Comparison of ENCODE assay signal across 1 cellular context in the genomic region with DNA sequence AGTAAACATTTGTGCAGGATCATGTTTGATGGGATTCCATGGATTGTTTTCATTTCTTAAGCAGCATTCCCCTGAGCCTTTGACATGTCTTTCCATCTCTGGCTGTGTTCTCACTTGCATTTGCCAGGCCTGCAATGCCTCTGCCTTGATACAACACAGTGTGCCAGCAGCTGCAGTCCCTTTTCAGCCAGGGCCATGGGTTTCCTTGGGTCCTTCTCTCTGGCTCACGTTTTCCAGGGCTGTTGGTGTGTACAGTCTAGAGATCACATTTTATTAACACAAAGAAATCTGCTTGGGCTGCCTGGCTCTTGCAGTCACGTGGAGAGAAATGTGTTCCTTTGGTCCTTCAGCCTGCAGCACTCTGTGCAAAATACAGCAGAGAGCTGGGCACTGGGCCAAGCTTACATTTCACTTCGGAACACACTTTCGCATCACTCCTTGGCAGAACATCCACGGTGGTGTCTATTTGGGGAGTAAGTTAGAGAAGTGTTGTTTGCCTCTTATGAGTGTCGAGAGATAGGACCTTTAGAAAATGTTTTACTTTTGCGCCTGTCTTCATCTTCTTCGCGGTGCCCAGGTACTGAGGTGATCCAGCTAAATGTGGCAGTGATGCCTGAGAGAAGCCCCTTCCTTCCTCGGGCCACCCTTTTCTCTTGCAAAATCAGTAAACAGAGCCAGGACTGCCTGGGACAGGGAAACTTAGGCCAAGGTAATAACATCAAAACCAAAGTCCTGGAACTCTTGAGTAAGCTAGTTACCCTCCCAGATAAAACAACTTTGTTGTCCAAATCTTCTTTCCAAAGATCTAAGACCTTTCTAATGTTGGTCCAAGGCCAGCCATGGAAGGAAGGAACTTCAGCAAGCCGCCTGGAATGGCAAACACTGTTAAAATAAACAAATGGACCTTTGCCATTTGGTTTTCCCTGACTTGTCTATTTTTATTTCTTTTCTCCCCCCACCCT.
A peak's percentile ranks its signal among the peaks of the same experiment; 100 is the strongest.
TF ChIP-seq lines count a peak whose summit lies in the region.

No MANE protein-coding gene starts in this region.

TF ChIP-seq in HepG2, 621 proteins besides CTCF, POLR2A, EP300 and RAD21 (continues in another document):
- TF ChIP-seq, protein P1, sequence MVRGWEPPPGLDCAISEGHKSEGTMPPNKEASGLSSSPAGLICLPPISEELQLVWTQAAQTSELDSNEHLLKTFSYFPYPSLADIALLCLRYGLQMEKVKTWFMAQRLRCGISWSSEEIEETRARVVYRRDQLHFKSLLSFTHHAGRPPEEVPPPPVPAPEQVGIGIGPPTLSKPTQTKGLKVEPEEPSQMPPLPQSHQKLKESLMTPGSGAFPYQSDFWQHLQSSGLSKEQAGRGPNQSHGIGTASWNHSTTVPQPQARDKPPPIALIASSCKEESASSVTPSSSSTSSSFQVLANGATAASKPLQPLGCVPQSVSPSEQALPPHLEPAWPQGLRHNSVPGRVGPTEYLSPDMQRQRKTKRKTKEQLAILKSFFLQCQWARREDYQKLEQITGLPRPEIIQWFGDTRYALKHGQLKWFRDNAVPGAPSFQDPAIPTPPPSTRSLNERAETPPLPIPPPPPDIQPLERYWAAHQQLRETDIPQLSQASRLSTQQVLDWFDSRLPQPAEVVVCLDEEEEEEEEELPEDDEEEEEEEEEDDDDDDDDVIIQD (CRISPR knock-in tag; IDR thresholded peaks at IDR 0.05; ENCODE audit: low read depth): peak; percentile 83; the same call in 1 of the 2 replicates
- TF ChIP-seq PPARG (CRISPR knock-in tag; conservative IDR thresholded peaks at IDR 0.05) (peak; percentile 90), SMARCC2 (IDR thresholded peaks at IDR 0.05) (0 out of 2 replicates have a peak, but pooled peaks have one; percentile 32), FOXP4 (CRISPR knock-in tag; IDR thresholded peaks at IDR 0.05) (peak; percentile 98), THAP9 (CRISPR knock-in tag; IDR thresholded peaks at IDR 0.05; ENCODE audit: borderline replicate concordance) (no peak), NR2F2 (IDR thresholded peaks at IDR 0.05; ENCODE audit: borderline replicate concordance, low read depth) (peak; percentile 96), ZSCAN25 (CRISPR knock-in tag; IDR thresholded peaks at IDR 0.05) (peak; percentile 97), ZNF629 (CRISPR knock-in tag; conservative IDR thresholded peaks at IDR 0.05) (peak; percentile 42; the same call in 1 of the 2 replicates), ZFP37 (CRISPR knock-in tag; IDR thresholded peaks at IDR 0.05; ENCODE audit: borderline replicate concordance) (no peak), ARHGAP35 (CRISPR knock-in tag; IDR thresholded peaks at IDR 0.05; ENCODE audit: borderline replicate concordance) (no peak), FOXM1 (CRISPR knock-in tag; IDR thresholded peaks at IDR 0.05) (no peak), TBL1XR1 (IDR thresholded peaks at IDR 0.05; ENCODE audit: borderline replicate concordance, low read length, partially characterized antibody) (peak; percentile 54), HBP1 (CRISPR knock-in tag; IDR thresholded peaks at IDR 0.05; ENCODE audit: low read depth) (peak; percentile 87), NCOA1 (CRISPR knock-in tag; IDR thresholded peaks at IDR 0.05) (peak; percentile 100), ZNF143 (CRISPR knock-in tag; IDR thresholded peaks at IDR 0.05) (no peak), SIN3B (IDR thresholded peaks at IDR 0.05; ENCODE audit: low read length) (no peak), ZNF839 (CRISPR knock-in tag; IDR thresholded peaks at IDR 0.05; ENCODE audit: borderline replicate concordance) (no peak), RBAK (CRISPR knock-in tag; IDR thresholded peaks at IDR 0.05) (no peak; the same call in 1 of the 2 replicates), SMAD1 (CRISPR knock-in tag; IDR thresholded peaks at IDR 0.05; ENCODE audit: borderline replicate concordance, low read depth) (peak; percentile 47; the same call in 1 of the 2 replicates), ZNF225 (CRISPR knock-in tag; IDR thresholded peaks at IDR 0.05) (no peak), NONO (IDR thresholded peaks at IDR 0.05) (no peak), NONO (CRISPR knock-in tag; conservative IDR thresholded peaks at IDR 0.05) (peak; percentile 25; the same call in 1 of the 2 replicates), ZNF136 (CRISPR knock-in tag; IDR thresholded peaks at IDR 0.05; ENCODE audit: low read depth) (no peak), YEATS2 (CRISPR knock-in tag; IDR thresholded peaks at IDR 0.05; ENCODE audit: borderline replicate concordance) (0 out of 2 replicates have a peak, but pooled peaks have one; percentile 1), POLR2G (IDR thresholded peaks at IDR 0.05; ENCODE audit: low read depth, low read length) (peak; percentile 84), TCF12 (IDR thresholded peaks at IDR 0.05) (no peak), TCF12 (CRISPR knock-in tag; IDR thresholded peaks at IDR 0.05) (peak; percentile 99), ZSCAN21 (CRISPR knock-in tag; IDR thresholded peaks at IDR 0.05; ENCODE audit: borderline replicate concordance) (no peak), ZNF124 (CRISPR knock-in tag; IDR thresholded peaks at IDR 0.05) (peak; percentile 78), SNAPC2 (CRISPR knock-in tag; IDR thresholded peaks at IDR 0.05) (no peak), CBFB (CRISPR knock-in tag; IDR thresholded peaks at IDR 0.05) (no peak), ZKSCAN1 (IDR thresholded peaks at IDR 0.05; ENCODE audit: low read length) (peak; percentile 69; the same call in 1 of the 2 replicates), ZNF800 (CRISPR knock-in tag; IDR thresholded peaks at IDR 0.05) (peak; percentile 49; the same call in 1 of the 2 replicates), ZNF768 (CRISPR knock-in tag; IDR thresholded peaks at IDR 0.05) (no peak), HES4 (CRISPR knock-in tag; IDR thresholded peaks at IDR 0.05; ENCODE audit: borderline replicate concordance) (peak; percentile 71; the same call in 1 of the 2 replicates), HMGA1 (CRISPR knock-in tag; conservative IDR thresholded peaks at IDR 0.05) (no peak), RNF2 (conservative IDR thresholded peaks at IDR 0.05; ENCODE audit: low read depth) (no peak), ARID2 (CRISPR knock-in tag; IDR thresholded peaks at IDR 0.05; ENCODE audit: borderline replicate concordance) (0 out of 2 replicates have a peak, but pooled peaks have one; percentile 50), CENPX (CRISPR knock-in tag; IDR thresholded peaks at IDR 0.05) (no peak), KMT2B (CRISPR knock-in tag; IDR thresholded peaks at IDR 0.05) (peak; percentile 79), ZNF616 (CRISPR knock-in tag; IDR thresholded peaks at IDR 0.05; ENCODE audit: low read depth) (no peak)
- TF ChIP-seq, protein P2, sequence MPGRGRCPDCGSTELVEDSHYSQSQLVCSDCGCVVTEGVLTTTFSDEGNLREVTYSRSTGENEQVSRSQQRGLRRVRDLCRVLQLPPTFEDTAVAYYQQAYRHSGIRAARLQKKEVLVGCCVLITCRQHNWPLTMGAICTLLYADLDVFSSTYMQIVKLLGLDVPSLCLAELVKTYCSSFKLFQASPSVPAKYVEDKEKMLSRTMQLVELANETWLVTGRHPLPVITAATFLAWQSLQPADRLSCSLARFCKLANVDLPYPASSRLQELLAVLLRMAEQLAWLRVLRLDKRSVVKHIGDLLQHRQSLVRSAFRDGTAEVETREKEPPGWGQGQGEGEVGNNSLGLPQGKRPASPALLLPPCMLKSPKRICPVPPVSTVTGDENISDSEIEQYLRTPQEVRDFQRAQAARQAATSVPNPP (CRISPR knock-in tag; IDR thresholded peaks at IDR 0.05): no peak; the same call in 1 of the 2 replicates
- TF ChIP-seq, protein P3, sequence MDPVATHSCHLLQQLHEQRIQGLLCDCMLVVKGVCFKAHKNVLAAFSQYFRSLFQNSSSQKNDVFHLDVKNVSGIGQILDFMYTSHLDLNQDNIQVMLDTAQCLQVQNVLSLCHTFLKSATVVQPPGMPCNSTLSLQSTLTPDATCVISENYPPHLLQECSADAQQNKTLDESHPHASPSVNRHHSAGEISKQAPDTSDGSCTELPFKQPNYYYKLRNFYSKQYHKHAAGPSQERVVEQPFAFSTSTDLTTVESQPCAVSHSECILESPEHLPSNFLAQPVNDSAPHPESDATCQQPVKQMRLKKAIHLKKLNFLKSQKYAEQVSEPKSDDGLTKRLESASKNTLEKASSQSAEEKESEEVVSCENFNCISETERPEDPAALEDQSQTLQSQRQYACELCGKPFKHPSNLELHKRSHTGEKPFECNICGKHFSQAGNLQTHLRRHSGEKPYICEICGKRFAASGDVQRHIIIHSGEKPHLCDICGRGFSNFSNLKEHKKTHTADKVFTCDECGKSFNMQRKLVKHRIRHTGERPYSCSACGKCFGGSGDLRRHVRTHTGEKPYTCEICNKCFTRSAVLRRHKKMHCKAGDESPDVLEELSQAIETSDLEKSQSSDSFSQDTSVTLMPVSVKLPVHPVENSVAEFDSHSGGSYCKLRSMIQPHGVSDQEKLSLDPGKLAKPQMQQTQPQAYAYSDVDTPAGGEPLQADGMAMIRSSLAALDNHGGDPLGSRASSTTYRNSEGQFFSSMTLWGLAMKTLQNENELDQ (CRISPR knock-in tag; IDR thresholded peaks at IDR 0.05; ENCODE audit: borderline replicate concordance): 0 out of 2 replicates have a peak, but pooled peaks have one; percentile 24
- TF ChIP-seq, protein P4, sequence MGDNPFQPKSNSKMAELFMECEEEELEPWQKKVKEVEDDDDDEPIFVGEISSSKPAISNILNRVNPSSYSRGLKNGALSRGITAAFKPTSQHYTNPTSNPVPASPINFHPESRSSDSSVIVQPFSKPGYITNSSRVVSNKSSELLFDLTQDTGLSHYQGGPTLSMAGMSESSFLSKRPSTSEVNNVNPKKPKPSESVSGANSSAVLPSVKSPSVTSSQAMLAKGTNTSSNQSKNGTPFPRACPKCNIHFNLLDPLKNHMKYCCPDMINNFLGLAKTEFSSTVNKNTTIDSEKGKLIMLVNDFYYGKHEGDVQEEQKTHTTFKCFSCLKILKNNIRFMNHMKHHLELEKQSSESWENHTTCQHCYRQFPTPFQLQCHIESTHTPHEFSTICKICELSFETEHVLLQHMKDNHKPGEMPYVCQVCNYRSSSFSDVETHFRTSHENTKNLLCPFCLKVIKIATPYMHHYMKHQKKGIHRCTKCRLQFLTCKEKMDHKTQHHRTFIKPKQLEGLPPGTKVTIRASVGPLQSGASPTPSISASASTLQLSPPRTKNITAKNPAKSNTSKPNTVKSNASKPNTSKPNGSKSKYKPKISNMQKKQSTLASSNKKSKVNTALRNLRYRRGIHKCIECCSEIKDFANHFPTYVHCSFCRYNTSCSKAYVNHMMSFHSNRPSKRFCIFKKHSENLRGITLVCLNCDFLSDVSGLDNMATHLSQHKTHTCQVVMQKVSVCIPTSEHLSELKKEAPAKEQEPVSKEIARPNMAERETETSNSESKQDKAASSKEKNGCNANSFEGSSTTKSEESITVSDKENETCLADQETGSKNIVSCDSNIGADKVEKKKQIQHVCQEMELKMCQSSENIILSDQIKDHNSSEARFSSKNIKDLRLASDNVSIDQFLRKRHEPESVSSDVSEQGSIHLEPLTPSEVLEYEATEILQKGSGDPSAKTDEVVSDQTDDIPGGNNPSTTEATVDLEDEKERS (CRISPR knock-in tag; IDR thresholded peaks at IDR 0.05): peak; percentile 72; the same call in 1 of the 2 replicates
